ENCODE assay signal across 1 cellular context in the genomic region with DNA sequence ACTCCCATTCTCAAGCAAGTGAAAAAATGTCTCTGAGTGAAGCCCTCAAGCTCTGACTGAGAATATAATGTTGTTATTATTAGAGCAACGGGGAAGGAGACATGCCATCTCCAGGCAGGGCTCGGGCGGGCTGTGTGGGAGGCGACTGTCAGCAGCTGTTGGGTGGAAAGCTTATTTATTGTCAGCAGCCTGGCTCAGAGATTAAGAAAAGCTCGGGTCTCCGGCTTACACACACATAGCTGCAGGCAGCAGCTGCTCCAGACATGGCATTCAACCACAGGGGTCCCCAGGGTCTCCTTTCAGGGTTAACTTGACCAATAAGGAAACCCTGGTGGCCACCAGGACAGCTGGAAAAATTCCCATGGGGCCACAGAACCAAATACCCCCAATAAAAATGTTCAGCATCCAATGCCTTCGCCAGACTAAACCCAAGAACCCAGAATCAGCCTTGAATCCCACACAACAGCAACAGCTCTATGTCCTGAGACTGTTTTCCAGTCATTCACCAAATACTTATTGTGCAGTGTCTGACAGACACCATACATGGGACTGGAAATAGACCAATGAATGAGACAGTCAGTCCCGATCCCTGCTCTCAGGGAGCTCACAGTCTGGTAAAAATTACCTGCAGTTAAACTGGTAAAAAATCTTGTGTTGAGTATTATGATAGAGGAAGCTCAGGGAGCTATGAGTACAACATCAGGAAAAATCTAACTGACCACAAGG.
TF ChIP-seq lines count a peak whose summit lies in the region.

No MANE protein-coding gene starts in this region.

TF ChIP-seq in HepG2, 621 proteins besides CTCF, POLR2A, EP300 and RAD21 (continued from another document):
- TF ChIP-seq, protein P1, sequence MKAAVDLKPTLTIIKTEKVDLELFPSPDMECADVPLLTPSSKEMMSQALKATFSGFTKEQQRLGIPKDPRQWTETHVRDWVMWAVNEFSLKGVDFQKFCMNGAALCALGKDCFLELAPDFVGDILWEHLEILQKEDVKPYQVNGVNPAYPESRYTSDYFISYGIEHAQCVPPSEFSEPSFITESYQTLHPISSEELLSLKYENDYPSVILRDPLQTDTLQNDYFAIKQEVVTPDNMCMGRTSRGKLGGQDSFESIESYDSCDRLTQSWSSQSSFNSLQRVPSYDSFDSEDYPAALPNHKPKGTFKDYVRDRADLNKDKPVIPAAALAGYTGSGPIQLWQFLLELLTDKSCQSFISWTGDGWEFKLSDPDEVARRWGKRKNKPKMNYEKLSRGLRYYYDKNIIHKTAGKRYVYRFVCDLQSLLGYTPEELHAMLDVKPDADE (CRISPR knock-in tag; IDR thresholded peaks at IDR 0.05) = no peak
- TF ChIP-seq PPARG (CRISPR knock-in tag; conservative IDR thresholded peaks at IDR 0.05) (no peak), HNF4G (IDR thresholded peaks at IDR 0.05; ENCODE audit: borderline replicate concordance, low read depth, low read length) (no peak), HNF4G (CRISPR knock-in tag; IDR thresholded peaks at IDR 0.05; ENCODE audit: borderline replicate concordance, low read depth) (no peak), STAG1 (CRISPR knock-in tag; IDR thresholded peaks at IDR 0.05) (no peak), NFKB2 (CRISPR knock-in tag; IDR thresholded peaks at IDR 0.05; ENCODE audit: borderline replicate concordance) (no peak), SKI (IDR thresholded peaks at IDR 0.05; ENCODE audit: partially characterized antibody) (no peak), REL (CRISPR knock-in tag; conservative IDR thresholded peaks at IDR 0.05) (no peak), GFI1 (CRISPR knock-in tag; IDR thresholded peaks at IDR 0.05; ENCODE audit: borderline replicate concordance) (no peak)
- TF ChIP-seq, protein P2, sequence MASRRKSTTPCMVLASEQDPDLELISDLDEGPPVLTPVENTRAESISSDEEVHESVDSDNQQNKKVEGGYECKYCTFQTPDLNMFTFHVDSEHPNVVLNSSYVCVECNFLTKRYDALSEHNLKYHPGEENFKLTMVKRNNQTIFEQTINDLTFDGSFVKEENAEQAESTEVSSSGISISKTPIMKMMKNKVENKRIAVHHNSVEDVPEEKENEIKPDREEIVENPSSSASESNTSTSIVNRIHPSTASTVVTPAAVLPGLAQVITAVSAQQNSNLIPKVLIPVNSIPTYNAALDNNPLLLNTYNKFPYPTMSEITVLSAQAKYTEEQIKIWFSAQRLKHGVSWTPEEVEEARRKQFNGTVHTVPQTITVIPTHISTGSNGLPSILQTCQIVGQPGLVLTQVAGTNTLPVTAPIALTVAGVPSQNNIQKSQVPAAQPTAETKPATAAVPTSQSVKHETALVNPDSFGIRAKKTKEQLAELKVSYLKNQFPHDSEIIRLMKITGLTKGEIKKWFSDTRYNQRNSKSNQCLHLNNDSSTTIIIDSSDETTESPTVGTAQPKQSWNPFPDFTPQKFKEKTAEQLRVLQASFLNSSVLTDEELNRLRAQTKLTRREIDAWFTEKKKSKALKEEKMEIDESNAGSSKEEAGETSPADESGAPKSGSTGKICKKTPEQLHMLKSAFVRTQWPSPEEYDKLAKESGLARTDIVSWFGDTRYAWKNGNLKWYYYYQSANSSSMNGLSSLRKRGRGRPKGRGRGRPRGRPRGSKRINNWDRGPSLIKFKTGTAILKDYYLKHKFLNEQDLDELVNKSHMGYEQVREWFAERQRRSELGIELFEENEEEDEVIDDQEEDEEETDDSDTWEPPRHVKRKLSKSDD (CRISPR knock-in tag; IDR thresholded peaks at IDR 0.05; ENCODE audit: low read depth) = no peak
- TF ChIP-seq, protein P3, sequence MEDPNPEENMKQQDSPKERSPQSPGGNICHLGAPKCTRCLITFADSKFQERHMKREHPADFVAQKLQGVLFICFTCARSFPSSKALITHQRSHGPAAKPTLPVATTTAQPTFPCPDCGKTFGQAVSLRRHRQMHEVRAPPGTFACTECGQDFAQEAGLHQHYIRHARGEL (CRISPR knock-in tag; IDR thresholded peaks at IDR 0.05) = no peak
- TF ChIP-seq, protein P4, sequence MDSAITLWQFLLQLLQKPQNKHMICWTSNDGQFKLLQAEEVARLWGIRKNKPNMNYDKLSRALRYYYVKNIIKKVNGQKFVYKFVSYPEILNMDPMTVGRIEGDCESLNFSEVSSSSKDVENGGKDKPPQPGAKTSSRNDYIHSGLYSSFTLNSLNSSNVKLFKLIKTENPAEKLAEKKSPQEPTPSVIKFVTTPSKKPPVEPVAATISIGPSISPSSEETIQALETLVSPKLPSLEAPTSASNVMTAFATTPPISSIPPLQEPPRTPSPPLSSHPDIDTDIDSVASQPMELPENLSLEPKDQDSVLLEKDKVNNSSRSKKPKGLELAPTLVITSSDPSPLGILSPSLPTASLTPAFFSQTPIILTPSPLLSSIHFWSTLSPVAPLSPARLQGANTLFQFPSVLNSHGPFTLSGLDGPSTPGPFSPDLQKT (CRISPR knock-in tag; IDR thresholded peaks at IDR 0.05; ENCODE audit: borderline replicate concordance) = no peak
- TF ChIP-seq, protein P5, sequence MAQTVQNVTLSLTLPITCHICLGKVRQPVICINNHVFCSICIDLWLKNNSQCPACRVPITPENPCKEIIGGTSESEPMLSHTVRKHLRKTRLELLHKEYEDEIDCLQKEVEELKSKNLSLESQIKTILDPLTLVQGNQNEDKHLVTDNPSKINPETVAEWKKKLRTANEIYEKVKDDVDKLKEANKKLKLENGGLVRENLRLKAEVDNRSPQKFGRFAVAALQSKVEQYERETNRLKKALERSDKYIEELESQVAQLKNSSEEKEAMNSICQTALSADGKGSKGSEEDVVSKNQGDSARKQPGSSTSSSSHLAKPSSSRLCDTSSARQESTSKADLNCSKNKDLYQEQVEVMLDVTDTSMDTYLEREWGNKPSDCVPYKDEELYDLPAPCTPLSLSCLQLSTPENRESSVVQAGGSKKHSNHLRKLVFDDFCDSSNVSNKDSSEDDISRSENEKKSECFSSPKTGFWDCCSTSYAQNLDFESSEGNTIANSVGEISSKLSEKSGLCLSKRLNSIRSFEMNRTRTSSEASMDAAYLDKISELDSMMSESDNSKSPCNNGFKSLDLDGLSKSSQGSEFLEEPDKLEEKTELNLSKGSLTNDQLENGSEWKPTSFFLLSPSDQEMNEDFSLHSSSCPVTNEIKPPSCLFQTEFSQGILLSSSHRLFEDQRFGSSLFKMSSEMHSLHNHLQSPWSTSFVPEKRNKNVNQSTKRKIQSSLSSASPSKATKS (CRISPR knock-in tag; IDR thresholded peaks at IDR 0.05) = no peak
